In genomic region chr17:17749921-17750320, GRCh38 we compare ENCODE assay signal across 8 cellular contexts.
A peak's percentile ranks its signal among the peaks of the same experiment; 100 is the strongest.
DNase-seq lines count a peak whose midpoint lies in the region; ATAC-seq and TF ChIP-seq lines count a peak whose summit lies in the region.

No MANE protein-coding gene starts in this region.

- H3K4me1 ChIP-seq in A673 (ENCODE audit: insufficient read depth, low read length, poor library complexity, severe bottlenecking) (peaks cover 54% of the 10 kb centered on the region), Panc1 (ENCODE audit: control insufficient read depth, insufficient read depth, low read length) (peaks cover 40% of the 10 kb centered on the region)

- peak overlapping the region; percentile 98 for H3K27ac Mint-ChIP-seq in activated naive CD4-positive, alpha-beta T cell treated with anti-CD3 and anti-CD28 coated beads for 36 hours

- H3K4me3 ChIP-seq in A673 (ENCODE audit: low read depth, low read length, poor library complexity, severe bottlenecking) (no peak overlapping the region), Panc1 (ENCODE audit: low read depth in 2 of 2, low read length in 2 of 2) (no peak overlapping the region)

- BruUV-seq in A673 (replicated peaks; lab: Mats Ljungman, UMichigan) (no TSS peak), Panc1 (replicated peaks; lab: Mats Ljungman, UMichigan) (no TSS peak)

- in situ Hi-C loops in Panc1 (cut with HindIII; ENCODE audit: low pct_unique_long_range_greater_than_20kb, low sequenced_read_pairs) = no loop called here

- no peaks in the 10 kb centered on the region for H3K27me3 ChIP-seq in A673 (replicated peaks; ENCODE audit: insufficient read depth, low read depth, low read length, poor library complexity)
- H3K27me3 ChIP-seq in Panc1 (ENCODE audit: control insufficient read depth, insufficient read depth, low read length) = no peaks in the 10 kb centered on the region

- H3K36me3 ChIP-seq in A673 (ENCODE audit: insufficient read depth, low read length, poor library complexity, severe bottlenecking) (no peaks in the 10 kb centered on the region), Panc1 (ENCODE audit: control insufficient read depth, insufficient read depth, low read length) (no peaks in the 10 kb centered on the region)

- H3K27ac ChIP-seq in A673 (ENCODE audit: low read depth, low read length, poor library complexity, severe bottlenecking) (peak overlapping the region; percentile 79), Panc1 (ENCODE audit: low read length) (peak overlapping the region; percentile 31; the same call in 1 of the 2 replicates)

- peak overlapping the region; percentile 5 for H3K4me3 Mint-ChIP-seq in activated naive CD4-positive, alpha-beta T cell treated with anti-CD3 and anti-CD28 coated beads for 36 hours

- H3K9me3 ChIP-seq in A673 (ENCODE audit: low read depth, low read length, poor library complexity, severe bottlenecking) = no peaks in the 10 kb centered on the region
- H3K9me3 ChIP-seq in Panc1 (ENCODE audit: control insufficient read depth, insufficient read depth, low read depth, low read length) = no peaks in the 10 kb centered on the region

- peak; percentile 89 for DNase-seq in A673 (ENCODE audit: low spot score)
- no peak for DNase-seq in Panc1 (ENCODE audit: low read depth, low spot score)
- peak; percentile 77 for DNase-seq in activated naive CD4-positive, alpha-beta T cell treated with anti-CD3 and anti-CD28 coated beads for 36 hours
- DNase-seq in hippocampal formation (lab: John Stamatoyannopoulos, UW) = peak; percentile 50 to 58
- peak; percentile 62 for DNase-seq in stimulated activated CD8-positive, alpha-beta memory T cell treated with anti-CD3 and anti-CD28 coated beads, Interleukin-4, amount 100 ng/mL, for 48 hours

- H3K27me3 Mint-ChIP-seq in activated naive CD4-positive, alpha-beta T cell treated with anti-CD3 and anti-CD28 coated beads for 36 hours (ENCODE audit: low read depth) = no peaks in the 10 kb centered on the region

- no peaks in the 10 kb centered on the region for H3K9me3 Mint-ChIP-seq in activated naive CD4-positive, alpha-beta T cell treated with anti-CD3 and anti-CD28 coated beads for 36 hours

- CTCF ChIA-PET in A673 (lab: Charles Lee) = no interaction called here
- CTCF ChIA-PET in Panc1 (lab: Charles Lee) = no interaction called here
- CTCF ChIA-PET in activated naive CD4-positive, alpha-beta T cell treated with anti-CD3 and anti-CD28 coated beads for 36 hours (lab: Charles Lee) = no interaction called here

- H3K4me1 Mint-ChIP-seq in activated naive CD4-positive, alpha-beta T cell treated with anti-CD3 and anti-CD28 coated beads for 36 hours (ENCODE audit: low read depth) = peaks cover 56% of the 10 kb centered on the region

- H3K36me3 Mint-ChIP-seq in activated naive CD4-positive, alpha-beta T cell treated with anti-CD3 and anti-CD28 coated beads for 36 hours (ENCODE audit: low read depth) = no peaks in the 10 kb centered on the region

- TF ChIP-seq CTCF in A673 (conservative IDR thresholded peaks at IDR 0.05; ENCODE audit: low read depth, low read length) (no peak), Panc1 (IDR thresholded peaks at IDR 0.05) (no peak)

- peak; percentile 28 for ATAC-seq in GM18517 (IDR thresholded peaks at IDR 0.05; ENCODE audit: unreplicated experiment)
- ATAC-seq in Panc1 = peak; percentile 31; the same call in 1 of the 2 replicates
- ATAC-seq in HG03457 (IDR thresholded peaks at IDR 0.05; ENCODE audit: unreplicated experiment) = no peak
- no peak for ATAC-seq in HG02973 (IDR thresholded peaks at IDR 0.05; ENCODE audit: unreplicated experiment)

- intact Hi-C loops in A673 (cut with micrococcal nuclease; ENCODE audit: unreplicated experiment) = no loop called here
- intact Hi-C loops in Panc1 (cut with micrococcal nuclease; ENCODE audit: unreplicated experiment) = no loop called here
- intact Hi-C loops in activated naive CD4-positive, alpha-beta T cell treated with anti-CD3 and anti-CD28 coated beads for 36 hours (cut with micrococcal nuclease) = loop anchor here (2.0 kb wide), 1 partner anchor 469 kb away; the partner anchor contains the start of gene COPS3

- POLR2A ChIA-PET in A673 (lab: Charles Lee; ENCODE audit: low non-redundant PET) (no interaction called here), Panc1 (lab: Charles Lee) (no interaction called here)

Comparison
In these comparisons a context has a peak if more than half of its experiments do, and no peak if none do; other contexts are left out.
1. ATAC-seq: peak in GM18517 (single experiment) and Panc1 (single experiment); none in HG03457 (single experiment) and HG02973 (single experiment).